23 cellular contexts compared by ENCODE assay signal in the genomic region with DNA sequence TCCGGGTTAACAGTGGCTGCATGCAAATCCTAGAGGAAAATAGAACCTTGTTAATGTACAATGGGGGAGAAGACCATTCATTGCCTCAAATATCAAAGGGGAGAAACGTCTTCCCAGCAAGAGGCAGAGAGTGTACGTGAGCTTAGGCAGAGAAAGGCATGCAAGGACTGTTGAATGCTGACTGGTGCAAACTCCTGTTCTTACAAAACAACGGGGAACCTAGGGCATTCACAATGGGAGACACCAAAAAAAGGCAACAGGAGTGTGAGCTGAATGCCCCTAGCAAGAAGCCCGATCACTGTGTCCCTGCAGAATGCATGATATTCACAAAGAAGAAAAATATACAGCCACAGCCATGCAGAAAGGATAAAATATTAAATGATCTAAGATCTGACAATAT.
A peak's percentile ranks its signal among the peaks of the same experiment; 100 is the strongest.
DNase-seq lines count a peak whose midpoint lies in the region; ATAC-seq and TF ChIP-seq lines count a peak whose summit lies in the region.
"Had no signal": no experiment of that assay in that cellular context is flagged by ENCODE, and none has a peak within 500 bp of the region (broad histone marks: within the 10 kb centered on the region; RNA-seq: fewer than 3 reads in every experiment).

No MANE protein-coding gene starts in this region.

- H4K20me1 ChIP-seq in neural progenitor cell (ENCODE audit: low read depth) = peaks cover 3% of the 10 kb centered on the region

- H2AFZ ChIP-seq in neural progenitor cell (replicated peaks) = no peak overlapping the region

- peaks cover 16% of the 10 kb centered on the region for H3F3A ChIP-seq in neural progenitor cell (ENCODE audit: low read depth)

- WGBS in esophagus squamous epithelium, 2 donors = 61 to 80% methylated on average over 3 to 5 of the region's 5 CpGs

- H3K27me3 ChIP-seq in H7 (ENCODE audit: control insufficient read depth, insufficient read depth, low read length) = no peaks in the 10 kb centered on the region
- no peaks in the 10 kb centered on the region for H3K27me3 ChIP-seq in neural progenitor cell
- H3K27me3 ChIP-seq in esophagus squamous epithelium = no peaks in the 10 kb centered on the region

- TF ChIP-seq POLR2A in esophagus squamous epithelium (IDR thresholded peaks at IDR 0.05) = no peak

- H3K27me3 Mint-ChIP-seq in neural progenitor cell (ENCODE audit: insufficient read depth, low read depth) = peaks cover 2% of the 10 kb centered on the region

- H3K36me3 ChIP-seq in H7 (replicated peaks; ENCODE audit: control insufficient read depth, insufficient read depth, low read length) (no peaks in the 10 kb centered on the region; the same call in 1 of the 2 replicates), neural progenitor cell (no peaks in the 10 kb centered on the region), esophagus squamous epithelium (peaks cover 0 to 24% (median 0%) of the 10 kb centered on the region in 3 donors)

- H3K4me3 ChIP-seq in H7 (ENCODE audit: insufficient read depth, low read depth, low read length) (no peak overlapping the region), neural progenitor cell (peak overlapping the region; percentile 16), esophagus squamous epithelium (no peak overlapping the region)
- H3K4me3 ChIP-seq: SK-N-MC had no signal

- peaks cover 26% of the 10 kb centered on the region for H3K4me1 Mint-ChIP-seq in neural progenitor cell

- no peak for ATAC-seq in GM21360 (IDR thresholded peaks at IDR 0.05; ENCODE audit: unreplicated experiment)
- ATAC-seq: CD8-positive, alpha-beta T cell had no signal

- H3K9me3 Mint-ChIP-seq in neural progenitor cell = no peaks in the 10 kb centered on the region
- H3K9me3 Mint-ChIP-seq: CD8-positive, alpha-beta T cell had no signal

- TF ChIP-seq CTCF in neural progenitor cell (IDR thresholded peaks at IDR 0.05) (no peak), esophagus squamous epithelium (IDR thresholded peaks at IDR 0.05) (no peak)

- no peak overlapping the region for H3K9ac ChIP-seq in neural progenitor cell

- H3K9me3 ChIP-seq in neural progenitor cell (ENCODE audit: low read depth) (no peaks in the 10 kb centered on the region), esophagus squamous epithelium (no peaks in the 10 kb centered on the region)

- intact Hi-C loops in esophagus squamous epithelium (cut with DNase I) = no loop called here

- H3K27ac Mint-ChIP-seq in neural progenitor cell = no peak overlapping the region
- H3K27ac Mint-ChIP-seq: CD8-positive, alpha-beta T cell had no signal

- peaks cover 20% of the 10 kb centered on the region for H3K4me1 ChIP-seq in neural progenitor cell
- H3K4me1 ChIP-seq in esophagus squamous epithelium = peaks cover 0 to 3% (median 0%) of the 10 kb centered on the region in 3 donors

- H3K27ac ChIP-seq in caudate nucleus (ENCODE audit: low read depth, low read length) = peak overlapping the region; percentile 87
- H3K27ac ChIP-seq in neural progenitor cell = no peak overlapping the region
- H3K27ac ChIP-seq in esophagus squamous epithelium = no peak overlapping the region
- H3K27ac ChIP-seq: RWPE1, SK-N-MC had no signal

- H3K36me3 Mint-ChIP-seq in neural progenitor cell = no peaks in the 10 kb centered on the region
- H3K36me3 Mint-ChIP-seq: CD8-positive, alpha-beta T cell had no signal

- no peaks in the 10 kb centered on the region for H3K79me2 ChIP-seq in neural progenitor cell (ENCODE audit: low read depth)

- H3K4me2 ChIP-seq in neural progenitor cell = peak overlapping the region; percentile 76

- DNase-seq in H7 (peak; percentile 66), caudate nucleus (lab: John Stamatoyannopoulos, UW) (no peak), iPS DF 19.7 (ENCODE audit: low read depth, low spot score) (peak; percentile 40), neural progenitor cell (ENCODE audit: low spot score) (peak; percentile 77), activated T-cell treated with anti-CD3 and anti-CD28 coated beads for 4 hours (no peak), esophagus squamous epithelium (lab: John Stamatoyannopoulos, UW) (no peak), NAMALWA (ENCODE audit: low spot score) (no peak)
- DNase-seq: AML-193; C1 segment of cervical spinal cord; CD8-positive, alpha-beta T cell; DND-41; HCEC 1CT; KBM-7; MM.1S; NCI-H1092; NCI-H1436; NCI-H1930; NCI-H2227 treated with DMSO at 0.1 percent for 48 hours; NCI-H510A; SHP77 treated with DMSO at 0.1 percent for 48 hours had no signal

- no peak overlapping the region for H3K4me3 Mint-ChIP-seq in neural progenitor cell
- H3K4me3 Mint-ChIP-seq: CD8-positive, alpha-beta T cell had no signal

Comparison
In these comparisons a context has a peak if more than half of its experiments do, and no peak if none do; other contexts are left out.
1. DNase-seq: peak in H7 (single experiment), iPS DF 19.7 (single experiment) and neural progenitor cell (single experiment); none in caudate nucleus (0 of 61), activated T-cell treated with anti-CD3 and anti-CD28 coated beads for 4 hours (single experiment), esophagus squamous epithelium (single experiment) and NAMALWA (single experiment).